In the genomic region with DNA sequence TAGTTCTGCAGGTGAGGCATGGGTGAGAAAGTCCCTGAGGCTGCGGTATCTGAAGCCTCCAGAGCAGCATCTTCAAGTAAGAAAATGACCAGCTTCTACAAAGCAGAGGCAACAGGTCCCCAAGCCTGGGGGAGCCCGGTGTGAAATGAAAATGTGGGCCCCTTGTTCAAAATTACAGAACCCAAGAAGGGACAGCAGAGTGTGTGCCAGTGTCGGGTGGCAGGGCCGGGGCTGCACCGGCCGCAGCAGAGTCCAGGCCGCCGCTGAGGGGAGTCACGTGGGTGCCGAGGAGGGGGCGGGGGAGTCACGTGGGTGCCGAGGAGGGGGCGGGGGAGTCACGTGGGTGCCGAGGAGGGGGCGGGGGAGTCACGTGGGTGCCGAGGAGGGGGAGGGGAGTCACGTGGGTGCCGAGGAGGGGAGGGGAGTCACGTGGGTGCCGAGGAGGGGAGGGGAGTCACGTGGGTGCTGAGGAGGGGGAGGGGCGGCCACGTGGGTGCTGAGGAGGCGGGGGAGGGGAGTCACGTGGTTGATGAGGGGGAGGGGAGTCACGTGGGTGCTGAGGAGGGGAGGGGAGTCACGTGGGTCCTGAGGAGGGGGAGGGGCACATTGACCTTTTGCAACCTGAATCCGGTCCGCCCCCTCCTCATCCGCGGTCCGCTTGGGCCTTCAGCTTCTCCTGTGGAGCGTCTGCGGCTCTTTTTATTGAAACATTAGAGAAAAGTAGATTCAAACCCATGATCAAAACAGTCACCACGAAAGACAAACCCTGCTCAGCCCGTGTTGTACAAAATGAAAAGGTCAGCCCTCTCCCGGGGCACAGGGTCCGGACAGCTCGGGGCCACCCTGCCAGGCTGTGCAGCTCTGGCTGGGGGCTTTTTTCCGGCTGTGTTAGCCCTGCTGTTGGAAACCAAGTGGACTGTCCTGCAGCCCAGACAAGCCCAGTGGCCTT, we compare ENCODE assay signal across 8 cellular contexts. TPM values are rescaled to one million over a fixed set of nuclear protein-coding genes. Genes with fewer than 3 reads are reported as not detected.
DNase-seq lines count a peak whose midpoint lies in the region; ATAC-seq and TF ChIP-seq lines count a peak whose summit lies in the region.

No MANE protein-coding gene starts in this region.

- H3K27me3 Mint-ChIP-seq in memory B cell: peaks cover 2% of the 10 kb centered on the region

- no peaks in the 10 kb centered on the region for H3K36me3 Mint-ChIP-seq in memory B cell

- H3K4me1 Mint-ChIP-seq in memory B cell: peaks cover 11% of the 10 kb centered on the region

- in situ Hi-C loops in HAP-1 (cut with MboI; ENCODE audit: low sequenced_read_pairs): no loop called here

- ATAC-seq in memory B cell (ENCODE audit: low read depth): peak; percentile 49
- no peak for ATAC-seq in GM21786 (IDR thresholded peaks at IDR 0.05; ENCODE audit: unreplicated experiment)

- no peaks in the 10 kb centered on the region for H3K9me3 ChIP-seq in HAP-1

- no peak overlapping the region for H3K4me3 ChIP-seq in AG10803 (ENCODE audit: low read length)
- H3K4me3 ChIP-seq in HAP-1: no peak overlapping the region

- no peak for TF ChIP-seq CTCF in AG10803 (conservative IDR thresholded peaks at IDR 0.05; ENCODE audit: low read length)

- 0 out of 2 replicates have a peak, but pooled peaks cover 2% of the 10 kb centered on the region for H3K4me1 ChIP-seq in HAP-1

- no peaks in the 10 kb centered on the region for H3K36me3 ChIP-seq in HAP-1 (replicated peaks)

- H3K27me3 ChIP-seq in HAP-1 (ENCODE audit: low read depth): peaks cover 2% of the 10 kb centered on the region; the same call in 1 of the 2 replicates

- peak overlapping the region; percentile 46 for H3K27ac Mint-ChIP-seq in memory B cell

- H3K4me3 Mint-ChIP-seq in memory B cell: peak overlapping the region; percentile 59

- DNase-seq in AG10803 (ENCODE audit: low read depth) (peak; percentile 29), HAP-1 (ENCODE audit: low spot score in 2 of 2) (peak; percentile 24 to 73), NCI-H526 treated with DMSO at 0.1 percent for 48 hours (lab: John Stamatoyannopoulos, UW) (peak; percentile 61), memory B cell (ENCODE audit: low spot score in 2 of 2) (no peak), cerebellar nuclear complex (lab: John Stamatoyannopoulos, UW) (no peak), dermis blood vessel endothelial cell (no peak)
- peak; percentile 35 to 47 for DNase-seq in activated T-cell treated with anti-CD3 and anti-CD28 coated beads, Interleukin-2, amount 50 U/mL, for 48 hours

- no peaks in the 10 kb centered on the region for H3K9me3 Mint-ChIP-seq in memory B cell

RNA-seq across cellular contexts. Expression of gene COLEC11, which starts 10.4 kb away (rescaled TPM):
- 0.79 and 0.85 TPM in 2 replicates for total RNA-seq in dermis blood vessel endothelial cell

RNA-seq across cellular contexts. Expression of gene RPS7, which starts 30.2 kb away (rescaled TPM):
- 926 and 1,911 TPM in 2 replicates for total RNA-seq in dermis blood vessel endothelial cell

RNA-seq across cellular contexts. Expression of gene RNASEH1, which starts 47.2 kb away (rescaled TPM):
- 23.5 and 30.9 TPM in 2 replicates for total RNA-seq in dermis blood vessel endothelial cell

RNA-seq across cellular contexts. Expression of gene ALLC, which starts 52.7 kb away (rescaled TPM):
- total RNA-seq in dermis blood vessel endothelial cell: not detected in 2 replicates

Comparison
In these comparisons a context has a peak if more than half of its experiments do, and no peak if none do; other contexts are left out.
1. DNase-seq: peak in AG10803 (single experiment), HAP-1 (2 of 2), NCI-H526 treated with DMSO at 0.1 percent for 48 hours (single experiment) and activated T-cell treated with anti-CD3 and anti-CD28 coated beads, Interleukin-2, amount 50 U/mL, for 48 hours (2 of 2); none in memory B cell (0 of 2), cerebellar nuclear complex (0 of 2) and dermis blood vessel endothelial cell (single experiment).